Comparison of ENCODE assay signal across 14 cellular contexts in genomic region chr16:23466162-23466885, GRCh38. TPM values are rescaled to one million over a fixed set of nuclear protein-coding genes. Genes with fewer than 3 reads are reported as not detected.
DNase-seq lines count a peak whose midpoint lies in the region; ATAC-seq and TF ChIP-seq lines count a peak whose summit lies in the region.
"Had no signal": no experiment of that assay in that cellular context is flagged by ENCODE, and none has a peak within 500 bp of the region (broad histone marks: within the 10 kb centered on the region; RNA-seq: fewer than 3 reads in every experiment).

No MANE protein-coding gene starts in this region.

- ATAC-seq in stimulated activated naive CD8-positive, alpha-beta T cell treated with anti-CD3 and anti-CD28 coated beads, Interleukin-15, Interleukin-2, amounts not matched to agents 100 U/mL and 50 U/mL, for 24 hours: no peak
- no peak for ATAC-seq in GM21515 (IDR thresholded peaks at IDR 0.05; ENCODE audit: unreplicated experiment)
- ATAC-seq in HG03135 (IDR thresholded peaks at IDR 0.05; ENCODE audit: unreplicated experiment): no peak
- no peak for ATAC-seq in GM18909 (IDR thresholded peaks at IDR 0.05; ENCODE audit: poor library complexity, unreplicated experiment)

- H3K36me3 Mint-ChIP-seq in stimulated activated naive CD8-positive, alpha-beta T cell treated with anti-CD3 and anti-CD28 coated beads, Interleukin-15, Interleukin-2, amounts not matched to agents 100 ng/mL and 50 ng/mL, for 24 hours (ENCODE audit: low read depth): peaks cover 57% of the 10 kb centered on the region

- intact Hi-C loops in testis (cut with DNase I; ENCODE audit: low total_unique reads): no loop called here

- no peaks in the 10 kb centered on the region for H3K9me3 ChIP-seq in SJSA1 (replicated peaks)
- no peaks in the 10 kb centered on the region for H3K9me3 ChIP-seq in testis

- no peak for TF ChIP-seq POLR2A in testis (IDR thresholded peaks at IDR 0.05)

- peaks cover 60% of the 10 kb centered on the region for H3K36me3 ChIP-seq in SJSA1
- no peaks in the 10 kb centered on the region for H3K36me3 ChIP-seq in testis (ENCODE audit: low read depth, missing control alignments)

- DNase-seq in stimulated activated naive CD8-positive, alpha-beta T cell treated with anti-CD3 and anti-CD28 coated beads, Interleukin-15, Interleukin-2, amounts not matched to agents 100 U/mL and 50 U/mL, for 24 hours: no peak
- DNase-seq in SJSA1 (ENCODE audit: low read depth in 1 of 2, low spot score in 2 of 2): peak; percentile 44 to 65
- DNase-seq in fibroblast of pulmonary artery (ENCODE audit: low read depth): peak; percentile 47
- DNase-seq in testis: no peak
- DNase-seq: activated T-cell treated with anti-CD3 and anti-CD28 coated beads, Interleukin-2, amount 50 U/mL, for 72 hours; CD8-positive, alpha-beta memory T cell; NCI-H1694; small intestine; stimulated activated CD8-positive, alpha-beta memory T cell treated with anti-CD3 and anti-CD28 coated beads, Interleukin-4, amount 100 ng/mL, for 48 hours had no signal

- 88 to 92% methylated on average over 4 of the region's 4 CpGs for WGBS in testis, 2 donors

- H3K4me3 Mint-ChIP-seq in stimulated activated naive CD8-positive, alpha-beta T cell treated with anti-CD3 and anti-CD28 coated beads, Interleukin-15, Interleukin-2, amounts not matched to agents 100 ng/mL and 50 ng/mL, for 24 hours: no peak overlapping the region
- H3K4me3 Mint-ChIP-seq: activated T-cell treated with anti-CD3 and anti-CD28 coated beads, Interleukin-2, amount 50 U/mL, for 72 hours had no signal

- H3K4me1 ChIP-seq in SJSA1 (replicated peaks) (peaks cover 14% of the 10 kb centered on the region), testis (peaks cover 8% of the 10 kb centered on the region)

- H3K4me3 ChIP-seq in SJSA1 (no peak overlapping the region), fibroblast of pulmonary artery (replicated peaks; ENCODE audit: low read depth, low read length) (no peak overlapping the region), testis (no peak overlapping the region)
- H3K4me3 ChIP-seq: coronary artery had no signal

- H3K27ac ChIP-seq in SJSA1 (no peak overlapping the region), testis (no peak overlapping the region)
- H3K27ac ChIP-seq: coronary artery had no signal

- no peaks in the 10 kb centered on the region for H3K9me3 Mint-ChIP-seq in stimulated activated naive CD8-positive, alpha-beta T cell treated with anti-CD3 and anti-CD28 coated beads, Interleukin-15, Interleukin-2, amounts not matched to agents 100 ng/mL and 50 ng/mL, for 24 hours
- H3K9me3 Mint-ChIP-seq: activated T-cell treated with anti-CD3 and anti-CD28 coated beads, Interleukin-2, amount 50 U/mL, for 72 hours; CD8-positive, alpha-beta memory T cell had no signal

- no peaks in the 10 kb centered on the region for H3K27me3 Mint-ChIP-seq in stimulated activated naive CD8-positive, alpha-beta T cell treated with anti-CD3 and anti-CD28 coated beads, Interleukin-15, Interleukin-2, amounts not matched to agents 100 ng/mL and 50 ng/mL, for 24 hours
- H3K27me3 Mint-ChIP-seq: CD8-positive, alpha-beta memory T cell had no signal

- peak overlapping the region; percentile 54 for H3K27ac Mint-ChIP-seq in stimulated activated naive CD8-positive, alpha-beta T cell treated with anti-CD3 and anti-CD28 coated beads, Interleukin-15, Interleukin-2, amounts not matched to agents 100 ng/mL and 50 ng/mL, for 24 hours
- H3K27ac Mint-ChIP-seq: activated T-cell treated with anti-CD3 and anti-CD28 coated beads, Interleukin-2, amount 50 U/mL, for 72 hours had no signal

- TF ChIP-seq CTCF in fibroblast of pulmonary artery (IDR thresholded peaks at IDR 0.05; ENCODE audit: low read length, missing control alignments) (no peak), testis (IDR thresholded peaks at IDR 0.05) (no peak)

- H3K27me3 ChIP-seq in SJSA1 (replicated peaks) (no peaks in the 10 kb centered on the region), testis (no peaks in the 10 kb centered on the region)

- H3K4me1 Mint-ChIP-seq in stimulated activated naive CD8-positive, alpha-beta T cell treated with anti-CD3 and anti-CD28 coated beads, Interleukin-15, Interleukin-2, amounts not matched to agents 100 ng/mL and 50 ng/mL, for 24 hours (ENCODE audit: low read depth): no peaks in the 10 kb centered on the region

RNA-seq across cellular contexts. Expression of gene COG7, which starts 13.3 kb away (rescaled TPM):
- total RNA-seq in SJSA1 (2014; rRNA removed; shearing (Covaris generic)): 10.9 and 16.1 TPM in 2 replicates
- 10 to 100 TPM; 35.1 to 40.7 TPM for total RNA-seq in testis
- 21.5 TPM for polyA plus RNA-seq in testis (ENCODE audit: insufficient read depth, low read depth, low replicate concordance)

RNA-seq across cellular contexts. Expression of gene GGA2, which starts 44.0 kb away (rescaled TPM):
- total RNA-seq in SJSA1 (2014; rRNA removed; shearing (Covaris generic)): 11.7 and 28.0 TPM in 2 replicates
- total RNA-seq in testis: 10 to 100 TPM; 60.6 to 71.9 TPM
- 47.2 TPM for polyA plus RNA-seq in testis (ENCODE audit: insufficient read depth, low read depth, low replicate concordance)

Comparison
In these comparisons a context has a peak if more than half of its experiments do, and no peak if none do; other contexts are left out.
1. DNase-seq: peak in SJSA1 (2 of 2) and fibroblast of pulmonary artery (single experiment); none in stimulated activated naive CD8-positive, alpha-beta T cell treated with anti-CD3 and anti-CD28 coated beads, Interleukin-15, Interleukin-2, amounts not matched to agents 100 U/mL and 50 U/mL, for 24 hours (single experiment) and testis (single experiment).